Comparison of ENCODE assay signal across 21 cellular contexts in genomic region chr5:132377738-132378137, GRCh38. TPM values are rescaled to one million over a fixed set of nuclear protein-coding genes. Genes with fewer than 3 reads are reported as not detected.
DNase-seq lines count a peak whose midpoint lies in the region; ATAC-seq and TF ChIP-seq lines count a peak whose summit lies in the region.
"Had no signal": no experiment of that assay in that cellular context is flagged by ENCODE, and none has a peak within 500 bp of the region (broad histone marks: within the 10 kb centered on the region; RNA-seq: fewer than 3 reads in every experiment).

No MANE protein-coding gene starts in this region.

- H3K27me3 ChIP-seq in mammary epithelial cell (ENCODE audit: insufficient read depth, low read length) (no peaks in the 10 kb centered on the region), skeletal muscle tissue (ENCODE audit: control insufficient read depth in 3 of 3, insufficient read depth in 3 of 3, low read length in 3 of 3) (no peaks in the 10 kb centered on the region), vagina (no peaks in the 10 kb centered on the region)
- no peaks in the 10 kb centered on the region for H3K27me3 ChIP-seq in naive thymus-derived CD4-positive, alpha-beta T cell (ENCODE audit: control insufficient read depth in 2 of 2, insufficient read depth in 2 of 2, low read length in 2 of 2)
- H3K27me3 ChIP-seq: BLaER1 treated with 17β-estradiol and CSF1 and Interleukin-3, amounts not matched to agents 10 nM and 100 nM had no signal

- peak overlapping the region; percentile 58 for H3K27ac Mint-ChIP-seq in MCF 10A (ENCODE audit: low read depth, unreplicated experiment)
- no peak overlapping the region for H3K27ac Mint-ChIP-seq in Calu3 (ENCODE audit: unreplicated experiment)
- no peak overlapping the region for H3K27ac Mint-ChIP-seq in naive thymus-derived CD4-positive, alpha-beta T cell
- H3K27ac Mint-ChIP-seq: CD8-positive, alpha-beta T cell had no signal

- H3K9ac ChIP-seq in mammary epithelial cell (ENCODE audit: insufficient read depth, low read length) (no peak overlapping the region), skeletal muscle tissue (ENCODE audit: low read depth in 1 of 3, low read length in 3 of 3) (peak overlapping the region in 1 of 3 donors; percentile 71)
- H3K9ac ChIP-seq: BLaER1 treated with 17β-estradiol and CSF1 and Interleukin-3, amounts not matched to agents 10 nM and 100 nM had no signal

- H3K4me2 ChIP-seq in mammary epithelial cell (ENCODE audit: insufficient read depth, low read depth, low read length): no peak overlapping the region
- H3K4me2 ChIP-seq: BLaER1 treated with 17β-estradiol and CSF1 and Interleukin-3, amounts not matched to agents 10 nM and 100 nM had no signal

- no peak for TF ChIP-seq CTCF in MCF 10A (IDR thresholded peaks at IDR 0.05; ENCODE audit: unreplicated experiment)
- no peak for TF ChIP-seq CTCF in mammary epithelial cell (conservative IDR thresholded peaks at IDR 0.05 in 1 of 2, IDR thresholded peaks at IDR 0.05 in 1 of 2; ENCODE audit: extremely low read depth in 1 of 2, insufficient read depth in 1 of 2, low read depth in 1 of 2, low read length in 2 of 2)
- TF ChIP-seq CTCF in vagina (IDR thresholded peaks at IDR 0.05): no peak
- TF ChIP-seq CTCF in Calu3 (IDR thresholded peaks at IDR 0.05; ENCODE audit: unreplicated experiment): no peak

- H3K27me3 Mint-ChIP-seq in MCF 10A (ENCODE audit: insufficient read depth, unreplicated experiment): no peaks in the 10 kb centered on the region
- no peaks in the 10 kb centered on the region for H3K27me3 Mint-ChIP-seq in Calu3 (ENCODE audit: unreplicated experiment)
- H3K27me3 Mint-ChIP-seq in naive thymus-derived CD4-positive, alpha-beta T cell: no peaks in the 10 kb centered on the region

- dilution Hi-C loops in mammary epithelial cell (cut with HindIII; ENCODE audit: low sequenced_read_pairs): no loop called here

- H3K4me3 Mint-ChIP-seq in MCF 10A (ENCODE audit: unreplicated experiment) (no peak overlapping the region), Calu3 (ENCODE audit: low read depth, unreplicated experiment) (no peak overlapping the region)
- no peak overlapping the region for H3K4me3 Mint-ChIP-seq in naive thymus-derived CD4-positive, alpha-beta T cell
- H3K4me3 Mint-ChIP-seq: CD8-positive, alpha-beta T cell had no signal

- H3K36me3 ChIP-seq in mammary epithelial cell (ENCODE audit: insufficient read depth, low read length) (peaks cover 6% of the 10 kb centered on the region), skeletal muscle tissue (ENCODE audit: control insufficient read depth in 3 of 3, insufficient read depth in 3 of 3, low read length in 3 of 3) (peaks cover 0 to 19% (median 14%) of the 10 kb centered on the region in 3 donors), vagina (no peaks in the 10 kb centered on the region)
- peaks cover 0 to 17% (median 5%) of the 10 kb centered on the region in 3 experiments for H3K36me3 ChIP-seq in naive thymus-derived CD4-positive, alpha-beta T cell (ENCODE audit: control insufficient read depth in 2 of 3, insufficient read depth in 3 of 3, low read length in 3 of 3)

- H3K4me1 Mint-ChIP-seq in MCF 10A (ENCODE audit: insufficient read depth, unreplicated experiment) (peaks cover 59% of the 10 kb centered on the region), Calu3 (ENCODE audit: low read depth, unreplicated experiment) (peaks cover 4% of the 10 kb centered on the region)
- H3K4me1 Mint-ChIP-seq in naive thymus-derived CD4-positive, alpha-beta T cell: peaks cover 0 to 3% (median 3%) of the 10 kb centered on the region in 7 donors

- H3K4me1 ChIP-seq in mammary epithelial cell (ENCODE audit: insufficient read depth, low read length) (peaks cover 15% of the 10 kb centered on the region), skeletal muscle tissue (ENCODE audit: control insufficient read depth in 3 of 3, insufficient read depth in 3 of 3, low read length in 3 of 3) (peaks cover 24 to 54% (median 44%) of the 10 kb centered on the region in 3 donors), vagina (peaks cover 14% of the 10 kb centered on the region)
- no peaks in the 10 kb centered on the region for H3K4me1 ChIP-seq in naive thymus-derived CD4-positive, alpha-beta T cell (ENCODE audit: control insufficient read depth in 2 of 2, insufficient read depth in 2 of 2, low read length in 2 of 2)

- H3K9me3 ChIP-seq in mammary epithelial cell (replicated peaks; ENCODE audit: insufficient read depth, low read length) (no peaks in the 10 kb centered on the region), skeletal muscle tissue (ENCODE audit: control insufficient read depth in 3 of 3, low read length in 3 of 3) (no peaks in the 10 kb centered on the region), vagina (no peaks in the 10 kb centered on the region)
- no peaks in the 10 kb centered on the region for H3K9me3 ChIP-seq in naive thymus-derived CD4-positive, alpha-beta T cell (ENCODE audit: control insufficient read depth in 2 of 3, low read length in 3 of 3)
- H3K9me3 ChIP-seq: BLaER1 treated with 17β-estradiol and CSF1 and Interleukin-3, amounts not matched to agents 10 nM and 100 nM had no signal

- intact Hi-C loops in MCF 10A (cut with micrococcal nuclease): no loop called here
- intact Hi-C loops in mammary epithelial cell (cut with micrococcal nuclease): no loop called here
- intact Hi-C loops in vagina (cut with DNase I): loop anchor here (10.0 kb wide), 1 partner anchor 123 kb away; the partner anchor contains the start of gene PDLIM4
- intact Hi-C loops in Calu3 (cut with micrococcal nuclease; ENCODE audit: unreplicated experiment): no loop called here
- intact Hi-C loops in naive thymus-derived CD4-positive, alpha-beta T cell (cut with micrococcal nuclease): no loop called here

- POLR2A ChIA-PET in MCF 10A (lab: Yijun Ruan, JAX): interaction anchor here (0.8 to 7.6 kb wide), 4 partner anchors 10 to 207 kb away, joined by 3 to 48 read pairs (median 4); no protein-coding TSS in a partner anchor
- POLR2A ChIA-PET in naive thymus-derived CD4-positive, alpha-beta T cell (lab: Charles Lee): no interaction called here

- ATAC-seq in GM18502 (IDR thresholded peaks at IDR 0.05; ENCODE audit: poor library complexity, unreplicated experiment): no peak
- no peak for ATAC-seq in naive thymus-derived CD4-positive, alpha-beta T cell
- ATAC-seq: CD8-positive, alpha-beta T cell; HCT116 had no signal

- no peak overlapping the region for H3K27ac ChIP-seq in mammary epithelial cell (ENCODE audit: insufficient read depth, low read depth, low read length)
- H3K27ac ChIP-seq in skeletal muscle tissue (ENCODE audit: low read depth, low read length): peak overlapping the region; percentile 52
- H3K27ac ChIP-seq in vagina: no peak overlapping the region
- H3K27ac ChIP-seq in naive thymus-derived CD4-positive, alpha-beta T cell (ENCODE audit: low read depth, low read length): no peak overlapping the region
- H3K27ac ChIP-seq: 22Rv1; BLaER1 treated with 17β-estradiol and CSF1 and Interleukin-3, amounts not matched to agents 10 nM and 100 nM; RWPE1 had no signal

- H3K4me3 ChIP-seq in mammary epithelial cell (replicated peaks in 1 of 3; ENCODE audit: insufficient read depth in 1 of 3, low read depth in 2 of 3, low read length in 3 of 3) (no peak overlapping the region), skeletal muscle tissue (ENCODE audit: low read length in 3 of 3) (peak overlapping the region in 1 of 3 donors; percentile 61), vagina (no peak overlapping the region)
- no peak overlapping the region for H3K4me3 ChIP-seq in naive thymus-derived CD4-positive, alpha-beta T cell (ENCODE audit: low read length)
- H3K4me3 ChIP-seq: BLaER1 treated with 17β-estradiol and CSF1 and Interleukin-3, amounts not matched to agents 10 nM and 100 nM had no signal

- in situ Hi-C loops in mammary epithelial cell (cut with MboI; ENCODE audit: low sequenced_read_pairs in 2 of 2): no loop called here

- 79% methylated on average over 6 of the region's 7 CpGs for WGBS in mammary epithelial cell (ENCODE audit: low coverage, missing lambda C conversion rate)

- BruUV-seq in MCF 10A (replicated peaks; lab: Mats Ljungman, UMichigan) (no TSS peak), mammary epithelial cell (replicated peaks; lab: Mats Ljungman, UMichigan) (no TSS peak), Calu3 (replicated peaks; lab: Mats Ljungman, UMichigan) (no TSS peak)

- H3K36me3 Mint-ChIP-seq in MCF 10A (ENCODE audit: insufficient read depth, unreplicated experiment) (peaks cover 65% of the 10 kb centered on the region), Calu3 (ENCODE audit: insufficient read depth, unreplicated experiment) (peaks cover 7% of the 10 kb centered on the region)
- peaks cover 0 to 9% (median 0%) of the 10 kb centered on the region in 5 donors for H3K36me3 Mint-ChIP-seq in naive thymus-derived CD4-positive, alpha-beta T cell

- TF ChIP-seq POLR2A in vagina (IDR thresholded peaks at IDR 0.05): no peak

- peaks cover 36% of the 10 kb centered on the region for H3K79me2 ChIP-seq in mammary epithelial cell (ENCODE audit: insufficient read depth, low read length)

- H4K20me1 ChIP-seq in mammary epithelial cell (ENCODE audit: insufficient read depth, low read length): no peaks in the 10 kb centered on the region

- CTCF ChIA-PET in MCF 10A (lab: Yijun Ruan, JAX): interaction anchor here (1.0 to 2.2 kb wide), 4 partner anchors 9 to 197 kb away, joined by 3 to 12 read pairs (median 8); no protein-coding TSS in a partner anchor
- CTCF ChIA-PET in mammary epithelial cell (lab: Charles Lee; ENCODE audit: low non-redundant PET): no interaction called here
- CTCF ChIA-PET in Calu3 (lab: Charles Lee): no interaction called here
- CTCF ChIA-PET in naive thymus-derived CD4-positive, alpha-beta T cell (lab: Charles Lee): no interaction called here

- no peak overlapping the region for H2AFZ ChIP-seq in mammary epithelial cell (ENCODE audit: low read depth, low read length)

- DNase-seq in MCF 10A (ENCODE audit: unreplicated experiment) (no peak), mammary epithelial cell (no peak), islet precursor cell (peak; percentile 29), vagina (ENCODE audit: extremely low spot score in 2 of 2) (peak; percentile 31 to 72), Calu3 (no peak)
- DNase-seq in naive thymus-derived CD4-positive, alpha-beta T cell: no peak
- DNase-seq: CD8-positive, alpha-beta T cell; DMS153; IMR-90; MV-4-11; NCI-H1105 treated with DMSO at 0.1 percent for 48 hours; NCI-H2029 treated with DMSO at 0.1 percent for 48 hours; NCI-H226; NCI-H510A treated with DMSO at 0.1 percent for 48 hours; NCI-H748 treated with DMSO at 0.1 percent for 48 hours had no signal

- H3K9me3 Mint-ChIP-seq in MCF 10A (ENCODE audit: unreplicated experiment): no peaks in the 10 kb centered on the region
- H3K9me3 Mint-ChIP-seq in Calu3 (ENCODE audit: low read depth, unreplicated experiment): no peaks in the 10 kb centered on the region
- no peaks in the 10 kb centered on the region for H3K9me3 Mint-ChIP-seq in naive thymus-derived CD4-positive, alpha-beta T cell
- H3K9me3 Mint-ChIP-seq: CD8-positive, alpha-beta T cell had no signal

RNA-seq across cellular contexts. Expression of gene SLC22A5, which starts 8.2 kb away (rescaled TPM):
- total RNA-seq in MCF 10A (2022): 122 and 167 TPM in 2 replicates
- 10 to 100 TPM; 11.5 to 13.8 TPM for total RNA-seq in mammary epithelial cell
- 15.5 TPM for polyA plus RNA-seq in mammary epithelial cell
- polyA minus RNA-seq in mammary epithelial cell: 69.6 TPM
- total RNA-seq in skeletal muscle tissue: 2.1 TPM
- total RNA-seq in vagina: 15.2 TPM
- 24.6 and 25.4 TPM in 2 replicates for total RNA-seq in Calu3 (2022)
- 10 to 100 TPM in 1 of 5 experiments, 1 to 10 TPM in 4; 6.8 to 10.8 (median 8.0) TPM for total RNA-seq in naive thymus-derived CD4-positive, alpha-beta T cell
- 1 to 10 TPM; 1.8 to 3.6 TPM for polyA plus RNA-seq in naive thymus-derived CD4-positive, alpha-beta T cell

Comparison
In these comparisons a context has a peak if more than half of its experiments do, and no peak if none do; other contexts are left out.
1. DNase-seq: peak in islet precursor cell (single experiment) and vagina (2 of 2); none in MCF 10A (single experiment), mammary epithelial cell (single experiment), Calu3 (single experiment) and naive thymus-derived CD4-positive, alpha-beta T cell (0 of 9).